In the genomic region with DNA sequence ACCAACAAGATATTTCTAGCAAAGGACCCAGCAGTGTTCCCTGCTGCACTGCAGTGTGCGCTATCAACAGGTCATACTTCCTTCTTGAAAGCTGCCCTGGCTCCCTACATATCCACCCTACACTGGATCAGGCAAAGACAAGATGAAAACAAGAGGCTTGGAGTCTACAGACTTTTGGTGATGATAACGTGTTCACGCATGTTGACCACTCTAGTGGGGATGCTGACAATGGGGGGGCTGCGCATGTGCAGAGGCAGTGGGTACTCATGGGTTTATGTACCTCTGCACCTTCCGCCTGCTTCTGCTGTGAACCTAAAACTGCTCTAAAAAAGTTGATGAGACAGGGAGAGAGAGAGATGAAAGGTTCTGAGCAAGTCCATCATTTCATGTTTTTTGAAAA, we compare ENCODE assay signal across 8 cellular contexts. TPM values are rescaled to one million over a fixed set of nuclear protein-coding genes. Genes with fewer than 3 reads are reported as not detected.
DNase-seq lines count a peak whose midpoint lies in the region; ATAC-seq, FAIRE-seq and TF ChIP-seq lines count a peak whose summit lies in the region.

No MANE protein-coding gene starts in this region.

- TF ChIP-seq EP300 in K562 (IDR thresholded peaks at IDR 0.05; ENCODE audit: low read length), result no peak

- peak overlapping the region; percentile 98 for H3K4me2 ChIP-seq in K562 (ENCODE audit: insufficient read depth, low read length)

- 91% methylated on average over 5 of the region's 5 CpGs for WGBS in K562 (ENCODE audit: insufficient coverage, low coverage, missing lambda C conversion rate)
- 89% methylated on average over 4 of the region's 5 CpGs for WGBS in right lobe of liver (ENCODE audit: insufficient coverage, low coverage, low lambda C conversion rate, missing lambda C conversion rate)

- POLR2A ChIA-PET in K562 (lab: Yijun Ruan, JAX), result interaction anchor here (1.0 to 9.5 kb wide), 2 partner anchors 10 to 35 kb away, joined by 4 to 219 read pairs; no protein-coding TSS in a partner anchor

- TF ChIP-seq RAD21 in K562 (CRISPR knock-in tag; conservative IDR thresholded peaks at IDR 0.05 in 1 of 2, IDR thresholded peaks at IDR 0.05 in 1 of 2), result no peak

- peak overlapping the region; percentile 99 for H3K27ac ChIP-seq in left ventricle myocardium inferior (replicated peaks)
- H3K27ac ChIP-seq in K562 (ENCODE audit: extremely low read depth, low read depth, low read length), result peak overlapping the region; percentile 74
- H3K27ac ChIP-seq in right lobe of liver, result peak overlapping the region in 2 of 3 donors; percentile 10 to 63
- peak overlapping the region; percentile 27 to 29 for H3K27ac ChIP-seq in uterus

- no peak overlapping the region for H2AFZ ChIP-seq in K562 (ENCODE audit: low read depth, low read length)

- TF ChIP-seq CTCF in left ventricle myocardium inferior (IDR thresholded peaks at IDR 0.05; ENCODE audit: borderline replicate concordance) (no peak), K562 (IDR thresholded peaks at IDR 0.05 in 2 of 3, conservative IDR thresholded peaks at IDR 0.05 in 1 of 3; ENCODE audit: insufficient read depth in 2 of 3, low read depth in 1 of 3, low read length in 3 of 3) (no peak), right lobe of liver (IDR thresholded peaks at IDR 0.05) (no peak), uterus (IDR thresholded peaks at IDR 0.05) (no peak)

- peaks cover 99% of the 10 kb centered on the region for H3K79me2 ChIP-seq in K562 (ENCODE audit: control insufficient read depth, insufficient read depth, low read length)

- CTCF ChIA-PET in K562 (lab: Yijun Ruan, JAX; ENCODE audit: low intra/inter-chr PET ratio), result interaction anchor here (2.2 kb wide), 1 partner anchor 115 kb away, joined by 11 read pairs; no protein-coding TSS in a partner anchor

- no peak overlapping the region for H3K4me3 ChIP-seq in left ventricle myocardium inferior
- H3K4me3 ChIP-seq in K562, result no peak overlapping the region
- H3K4me3 ChIP-seq in right lobe of liver, result no peak overlapping the region
- no peak overlapping the region for H3K4me3 ChIP-seq in uterus

- H3K4me1 ChIP-seq in left ventricle myocardium inferior, result peaks cover 65% of the 10 kb centered on the region
- peaks cover 13 to 29% of the 10 kb centered on the region in 2 experiments; a peak in 4 of 5 replicates for H3K4me1 ChIP-seq in K562 (replicated peaks in 1 of 2; ENCODE audit: control insufficient read depth in 2 of 2, insufficient read depth in 2 of 2, low read length in 2 of 2)
- H3K4me1 ChIP-seq in right lobe of liver, result peaks cover 0 to 93% (median 41%) of the 10 kb centered on the region in 4 donors
- peaks cover 0 to 11% of the 10 kb centered on the region in 2 donors for H3K4me1 ChIP-seq in uterus

- H4K20me1 ChIP-seq in K562 (replicated peaks; ENCODE audit: control insufficient read depth, insufficient read depth, low read length), result peaks cover 74% of the 10 kb centered on the region

- H3K9me1 ChIP-seq in K562 (ENCODE audit: control insufficient read depth, insufficient read depth, low read length), result peaks cover 9% of the 10 kb centered on the region

- no peaks in the 10 kb centered on the region for H3K27me3 ChIP-seq in left ventricle myocardium inferior (ENCODE audit: low read depth)
- H3K27me3 ChIP-seq in K562 (ENCODE audit: control insufficient read depth in 2 of 2, insufficient read depth in 2 of 2, low read length in 2 of 2), result no peaks in the 10 kb centered on the region
- H3K27me3 ChIP-seq in right lobe of liver, result no peaks in the 10 kb centered on the region
- H3K27me3 ChIP-seq in uterus, result no peaks in the 10 kb centered on the region

- no peak for DNase-seq in left ventricle myocardium inferior
- DNase-seq in left ventricle myocardium superior, result no peak
- peak in 1 of 4 experiments; percentile 10 for DNase-seq in K562 (ENCODE audit: extremely low read depth in 1 of 4, low spot score in 3 of 4)
- no peak for DNase-seq in right lobe of liver
- no peak for DNase-seq in uterus
- DNase-seq in NCI-H446 (lab: John Stamatoyannopoulos, UW), result no peak
- DNase-seq in NCI-H2227 (lab: John Stamatoyannopoulos, UW; ENCODE audit: unreplicated experiment), result no peak

- H3K9me3 ChIP-seq in left ventricle myocardium inferior (replicated peaks) (no peaks in the 10 kb centered on the region), K562 (replicated peaks; ENCODE audit: control insufficient read depth, insufficient read depth, low read depth, low read length) (no peaks in the 10 kb centered on the region), right lobe of liver (no peaks in the 10 kb centered on the region), uterus (no peaks in the 10 kb centered on the region)

- intact Hi-C loops in left ventricle myocardium inferior (cut with micrococcal nuclease), result no loop called here
- intact Hi-C loops in left ventricle myocardium superior (cut with micrococcal nuclease), result no loop called here
- intact Hi-C loops in K562 (cut with micrococcal nuclease), result no loop called here
- intact Hi-C loops in right lobe of liver (cut with DNase I), result no loop called here
- intact Hi-C loops in uterus (cut with DNase I; ENCODE audit: low total_unique reads), result no loop called here

- TF ChIP-seq POLR2A in K562 (conservative IDR thresholded peaks at IDR 0.05) (no peak), right lobe of liver (IDR thresholded peaks at IDR 0.05) (no peak), uterus (IDR thresholded peaks at IDR 0.05) (no peak)

- in situ Hi-C loops in K562 (cut with MboI), result no loop called here

- peak overlapping the region in 1 of 2 experiments; percentile 99; a peak in 3 of 4 replicates for H3K9ac ChIP-seq in K562 (ENCODE audit: insufficient read depth in 1 of 2, low read depth in 2 of 2, low read length in 2 of 2)

- no TSS peak for BruUV-seq in K562 (replicated peaks; lab: Mats Ljungman, UMichigan)

- FAIRE-seq in K562 (lab: Jason Lieb, UNC), result no peak

- ATAC-seq in left ventricle myocardium superior, result no peak
- no peak for ATAC-seq in K562
- no peak for ATAC-seq in right lobe of liver
- no peak for ATAC-seq in HG02885 (IDR thresholded peaks at IDR 0.05; ENCODE audit: poor library complexity, unreplicated experiment)

- H3K36me3 ChIP-seq in left ventricle myocardium inferior, result peaks cover 69% of the 10 kb centered on the region
- peaks cover 97% of the 10 kb centered on the region for H3K36me3 ChIP-seq in K562 (ENCODE audit: control insufficient read depth, insufficient read depth, low read length)
- peaks cover 18 to 64% (median 40%) of the 10 kb centered on the region in 4 donors for H3K36me3 ChIP-seq in right lobe of liver
- H3K36me3 ChIP-seq in uterus, result no peaks in the 10 kb centered on the region

TF ChIP-seq in K562, 482 proteins besides CTCF, POLR2A, EP300 and RAD21:
- peak; percentile 37; the same call in 1 of the 2 replicates for TF ChIP-seq POLR2G (IDR thresholded peaks at IDR 0.05; ENCODE audit: low read depth, low read length)
- peak; percentile 27; the same call in 1 of the 2 replicates for TF ChIP-seq POLR2AphosphoS5 (IDR thresholded peaks at IDR 0.05; ENCODE audit: control insufficient read depth, insufficient read depth, low read depth, low read length)
- peak; percentile 39 for TF ChIP-seq RBFOX2 (IDR thresholded peaks at IDR 0.05; ENCODE audit: low read depth, low read length)
- TF ChIP-seq SREBF1 (IDR thresholded peaks at IDR 0.05; ENCODE audit: borderline replicate concordance, low read depth, low read length), result no peak

RNA-seq across cellular contexts. Expression of gene ENO1, which starts 5.5 kb away (rescaled TPM):
- 124 TPM for total RNA-seq in left ventricle myocardium inferior
- 126 TPM for total RNA-seq in left ventricle myocardium superior
- 790 and 1,193 TPM in 2 replicates for total RNA-seq in K562 (2011; cell fraction: chromatin; rRNA removed; ENCODE audit: low replicate concordance)
- 1,022 and 1,050 TPM in 2 replicates for total RNA-seq in K562 (2011; cell fraction: nucleolus; rRNA removed)
- total RNA-seq in K562 (2011; cell fraction: nucleoplasm; rRNA removed), result 987 and 1,019 TPM in 2 replicates
- 2,617 and 2,757 TPM in 2 replicates for total RNA-seq in K562 (2014; rRNA removed)
- 2,118 and 2,410 TPM in 2 replicates for total RNA-seq in K562 (2014; rRNA removed; fragmentation: Illumina TruSeq; extraction: Trizol)
- total RNA-seq in K562 (2015; rRNA removed; fragmentation: Illumina TruSeq; extraction: Trizol), result 2,997 and 3,044 TPM in 2 replicates
- total RNA-seq in K562 (2021), result 2,642 and 2,717 TPM in 2 replicates
- polyA plus RNA-seq in K562 (2011; rRNA removed), result 3,253 and 3,807 TPM in 2 replicates
- 3,902 and 3,930 TPM in 2 replicates for polyA plus RNA-seq in K562 (2011; cell fraction: cytosol; rRNA removed)
- 1,435 and 2,014 TPM in 2 replicates for polyA plus RNA-seq in K562 (2011; cell fraction: nucleus; rRNA removed)
- 2,677 and 3,119 TPM in 2 replicates for polyA plus RNA-seq in K562 (2012)
- polyA plus RNA-seq in K562 (2014; fragmentation: Illumina TruSeq; extraction: Trizol), result 2,868 and 3,193 TPM in 2 replicates
- 1,000 to 10,000 TPM; 6,249 to 7,472 TPM for polyA plus RNA-seq in K562 (2014; fragmentation: Nextera tagmentation; extraction: Ambion mirVana)
- 2,249 and 2,310 TPM in 2 replicates for polyA plus RNA-seq in K562 (2014; rRNA removed)
- polyA minus RNA-seq in K562 (2011; rRNA and poly(A)+ RNA removed), result 3,327 and 3,913 TPM in 2 replicates
- 2,697 and 3,181 TPM in 2 replicates for polyA minus RNA-seq in K562 (2011; cell fraction: cytosol; rRNA and poly(A)+ RNA removed)
- 390 and 803 TPM in 2 replicates for polyA minus RNA-seq in K562 (2011; cell fraction: nucleus; rRNA and poly(A)+ RNA removed)
- 100 to 1,000 TPM; 314 to 792 (median 539) TPM for total RNA-seq in right lobe of liver
- 100 to 1,000 TPM; 123 to 358 (median 225) TPM for total RNA-seq in uterus

RNA-seq across cellular contexts. Expression of gene RERE, which starts 55.6 kb away (rescaled TPM):
- total RNA-seq in left ventricle myocardium inferior, result 141 TPM
- 115 TPM for total RNA-seq in left ventricle myocardium superior
- 171 and 273 TPM in 2 replicates for total RNA-seq in K562 (2011; cell fraction: chromatin; rRNA removed; ENCODE audit: low replicate concordance)
- total RNA-seq in K562 (2011; cell fraction: nucleolus; rRNA removed), result 61.4 and 68.2 TPM in 2 replicates
- 135 and 159 TPM in 2 replicates for total RNA-seq in K562 (2011; cell fraction: nucleoplasm; rRNA removed)
- 14.2 and 14.4 TPM in 2 replicates for total RNA-seq in K562 (2014; rRNA removed)
- 13.4 and 14.6 TPM in 2 replicates for total RNA-seq in K562 (2014; rRNA removed; fragmentation: Illumina TruSeq; extraction: Trizol)
- 12.9 and 14.2 TPM in 2 replicates for total RNA-seq in K562 (2015; rRNA removed; fragmentation: Illumina TruSeq; extraction: Trizol)
- total RNA-seq in K562 (2021), result 40.2 and 51.5 TPM in 2 replicates
- 5.3 and 8.3 TPM in 2 replicates for polyA plus RNA-seq in K562 (2011; rRNA removed)
- polyA plus RNA-seq in K562 (2011; cell fraction: cytosol; rRNA removed), result 5.1 and 11.3 TPM in 2 replicates
- polyA plus RNA-seq in K562 (2011; cell fraction: nucleus; rRNA removed), result 35.9 and 36.4 TPM in 2 replicates
- polyA plus RNA-seq in K562 (2012), result 22.1 and 24.3 TPM in 2 replicates
- polyA plus RNA-seq in K562 (2014; fragmentation: Illumina TruSeq; extraction: Trizol), result 21.1 and 25.2 TPM in 2 replicates
- 1 to 10 TPM; 3.0 to 5.4 TPM for polyA plus RNA-seq in K562 (2014; fragmentation: Nextera tagmentation; extraction: Ambion mirVana)
- 8.0 and 22.3 TPM in 2 replicates for polyA plus RNA-seq in K562 (2014; rRNA removed)
- polyA minus RNA-seq in K562 (2011; rRNA and poly(A)+ RNA removed), result 55.5 and 81.8 TPM in 2 replicates
- 45.2 and 50.4 TPM in 2 replicates for polyA minus RNA-seq in K562 (2011; cell fraction: cytosol; rRNA and poly(A)+ RNA removed)
- polyA minus RNA-seq in K562 (2011; cell fraction: nucleus; rRNA and poly(A)+ RNA removed), result 32.6 and 64.3 TPM in 2 replicates
- 10 to 100 TPM; 17.5 to 38.4 (median 25.0) TPM for total RNA-seq in right lobe of liver
- total RNA-seq in uterus, result 1,000 to 10,000 TPM in 1 of 4 donors, 100 to 1,000 TPM in 2, 10 to 100 TPM in 1; 51.2 to 1,226 (median 253) TPM

Comparison
In these comparisons a context has a peak if more than half of its experiments do, and no peak if none do; other contexts are left out.
1. H3K27ac ChIP-seq: peak in every context shown above with its lines; median percentile 99 in left ventricle myocardium inferior; 74 in K562; 36 in right lobe of liver; 28 in uterus.